Comparison of ENCODE assay signal across 1 cellular context in the genomic region with DNA sequence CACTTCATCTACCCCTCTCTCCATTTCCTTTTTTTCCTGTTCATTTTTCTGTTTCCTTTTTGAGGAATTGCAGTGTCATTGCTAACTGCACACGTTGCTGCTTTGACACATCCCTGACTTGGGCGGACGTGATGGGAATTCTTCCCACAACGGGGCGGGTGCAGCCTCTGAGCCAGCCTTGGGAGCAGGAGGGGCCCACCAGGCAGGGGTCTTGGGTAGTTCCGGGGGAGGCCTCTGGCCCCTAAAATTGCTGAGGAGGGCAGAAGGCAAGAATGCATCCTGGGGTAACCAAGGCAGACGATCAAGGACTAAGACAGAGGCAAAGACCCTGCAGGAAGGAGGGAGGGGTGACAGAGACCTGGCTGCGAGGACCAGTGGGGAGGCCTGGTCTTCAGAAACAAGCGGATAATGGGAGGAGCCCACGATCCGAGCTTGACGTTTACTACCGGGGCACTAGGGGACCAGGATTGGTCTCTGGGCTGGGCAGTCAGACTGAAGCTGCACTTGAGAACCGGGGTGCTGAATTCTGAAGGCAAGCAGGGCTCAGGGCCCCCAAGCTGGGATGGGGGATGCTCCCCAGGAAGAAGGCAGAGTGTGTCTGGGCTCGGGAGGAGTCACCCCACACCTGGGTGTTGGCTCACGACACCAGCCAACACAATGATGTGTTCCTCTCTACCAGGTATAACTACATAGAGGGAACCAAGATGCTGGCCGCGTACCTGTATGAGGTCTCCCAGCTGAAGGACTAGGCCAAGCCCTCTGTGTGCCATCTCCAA.
TF ChIP-seq lines count a peak whose summit lies in the region.

No MANE protein-coding gene starts in this region.

TF ChIP-seq in GM12878, 131 proteins besides CTCF, POLR2A, EP300 and RAD21:
- TF ChIP-seq TCF7 (IDR thresholded peaks at IDR 0.05; ENCODE audit: borderline replicate concordance) (no peak), KAT2A (conservative IDR thresholded peaks at IDR 0.05; ENCODE audit: control insufficient read depth, low read depth, low read length) (no peak), YY1 (IDR thresholded peaks at IDR 0.05; ENCODE audit: low read depth, low read length) (no peak), SMAD1 (IDR thresholded peaks at IDR 0.05; ENCODE audit: low read depth, partially characterized antibody) (no peak), ETV6 (conservative IDR thresholded peaks at IDR 0.05 in 1 of 2, IDR thresholded peaks at IDR 0.05 in 1 of 2; ENCODE audit: borderline replicate concordance in 1 of 2, low read depth in 1 of 2) (no peak), ZNF622 (IDR thresholded peaks at IDR 0.05) (no peak), BACH1 (IDR thresholded peaks at IDR 0.05; ENCODE audit: borderline replicate concordance) (no peak), SUZ12 (IDR thresholded peaks at IDR 0.05; ENCODE audit: unreplicated experiment) (no peak), CHD2 (IDR thresholded peaks at IDR 0.05; ENCODE audit: borderline replicate concordance, low read depth, low read length) (no peak), ZBED1 (IDR thresholded peaks at IDR 0.05; ENCODE audit: borderline replicate concordance) (no peak), CREB1 (IDR thresholded peaks at IDR 0.05; ENCODE audit: low read depth) (no peak), GATAD2B (conservative IDR thresholded peaks at IDR 0.05; ENCODE audit: low read depth) (no peak)
- TF ChIP-seq, protein P1, sequence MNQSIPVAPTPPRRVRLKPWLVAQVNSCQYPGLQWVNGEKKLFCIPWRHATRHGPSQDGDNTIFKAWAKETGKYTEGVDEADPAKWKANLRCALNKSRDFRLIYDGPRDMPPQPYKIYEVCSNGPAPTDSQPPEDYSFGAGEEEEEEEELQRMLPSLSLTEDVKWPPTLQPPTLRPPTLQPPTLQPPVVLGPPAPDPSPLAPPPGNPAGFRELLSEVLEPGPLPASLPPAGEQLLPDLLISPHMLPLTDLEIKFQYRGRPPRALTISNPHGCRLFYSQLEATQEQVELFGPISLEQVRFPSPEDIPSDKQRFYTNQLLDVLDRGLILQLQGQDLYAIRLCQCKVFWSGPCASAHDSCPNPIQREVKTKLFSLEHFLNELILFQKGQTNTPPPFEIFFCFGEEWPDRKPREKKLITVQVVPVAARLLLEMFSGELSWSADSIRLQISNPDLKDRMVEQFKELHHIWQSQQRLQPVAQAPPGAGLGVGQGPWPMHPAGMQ (IDR thresholded peaks at IDR 0.05; ENCODE audit: borderline replicate concordance): no peak
- TF ChIP-seq, protein P2, sequence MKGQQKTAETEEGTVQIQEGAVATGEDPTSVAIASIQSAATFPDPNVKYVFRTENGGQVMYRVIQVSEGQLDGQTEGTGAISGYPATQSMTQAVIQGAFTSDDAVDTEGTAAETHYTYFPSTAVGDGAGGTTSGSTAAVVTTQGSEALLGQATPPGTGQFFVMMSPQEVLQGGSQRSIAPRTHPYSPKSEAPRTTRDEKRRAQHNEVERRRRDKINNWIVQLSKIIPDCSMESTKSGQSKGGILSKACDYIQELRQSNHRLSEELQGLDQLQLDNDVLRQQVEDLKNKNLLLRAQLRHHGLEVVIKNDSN (IDR thresholded peaks at IDR 0.05; ENCODE audit: borderline replicate concordance, extremely low read length, insufficient read depth, low read depth, low read length): no peak
- TF ChIP-seq, protein P3, sequence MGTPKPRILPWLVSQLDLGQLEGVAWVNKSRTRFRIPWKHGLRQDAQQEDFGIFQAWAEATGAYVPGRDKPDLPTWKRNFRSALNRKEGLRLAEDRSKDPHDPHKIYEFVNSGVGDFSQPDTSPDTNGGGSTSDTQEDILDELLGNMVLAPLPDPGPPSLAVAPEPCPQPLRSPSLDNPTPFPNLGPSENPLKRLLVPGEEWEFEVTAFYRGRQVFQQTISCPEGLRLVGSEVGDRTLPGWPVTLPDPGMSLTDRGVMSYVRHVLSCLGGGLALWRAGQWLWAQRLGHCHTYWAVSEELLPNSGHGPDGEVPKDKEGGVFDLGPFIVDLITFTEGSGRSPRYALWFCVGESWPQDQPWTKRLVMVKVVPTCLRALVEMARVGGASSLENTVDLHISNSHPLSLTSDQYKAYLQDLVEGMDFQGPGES (IDR thresholded peaks at IDR 0.05): no peak
- TF ChIP-seq, protein P4, sequence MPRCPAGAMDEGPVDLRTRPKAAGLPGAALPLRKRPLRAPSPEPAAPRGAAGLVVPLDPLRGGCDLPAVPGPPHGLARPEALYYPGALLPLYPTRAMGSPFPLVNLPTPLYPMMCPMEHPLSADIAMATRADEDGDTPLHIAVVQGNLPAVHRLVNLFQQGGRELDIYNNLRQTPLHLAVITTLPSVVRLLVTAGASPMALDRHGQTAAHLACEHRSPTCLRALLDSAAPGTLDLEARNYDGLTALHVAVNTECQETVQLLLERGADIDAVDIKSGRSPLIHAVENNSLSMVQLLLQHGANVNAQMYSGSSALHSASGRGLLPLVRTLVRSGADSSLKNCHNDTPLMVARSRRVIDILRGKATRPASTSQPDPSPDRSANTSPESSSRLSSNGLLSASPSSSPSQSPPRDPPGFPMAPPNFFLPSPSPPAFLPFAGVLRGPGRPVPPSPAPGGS (IDR thresholded peaks at IDR 0.05; ENCODE audit: borderline replicate concordance, insufficient read depth, low read depth, low read length, poor library complexity, severe bottlenecking): no peak
